ENCODE assay signal across 10 cellular contexts in genomic region chr1:245673920-245674414, GRCh38.
DNase-seq lines count a peak whose midpoint lies in the region; ATAC-seq and TF ChIP-seq lines count a peak whose summit lies in the region.
"Had no signal": no experiment of that assay in that cellular context is flagged by ENCODE, and none has a peak within 500 bp of the region (broad histone marks: within the 10 kb centered on the region; RNA-seq: fewer than 3 reads in every experiment).

No MANE protein-coding gene starts in this region.

- WGBS in stomach, 5 donors = 28 to 51% (median 36%) methylated on average over 2 of the region's 2 CpGs
- 50 to 59% methylated on average over 2 of the region's 2 CpGs for WGBS in testis, 2 donors

- H3K4me1 ChIP-seq in stomach (no peaks in the 10 kb centered on the region), testis (no peaks in the 10 kb centered on the region)

- no peaks in the 10 kb centered on the region for H3K9me3 ChIP-seq in T-helper 17 cell (ENCODE audit: control insufficient read depth, low read length, poor library complexity, severe bottlenecking)
- H3K9me3 ChIP-seq in stomach = no peaks in the 10 kb centered on the region
- H3K9me3 ChIP-seq in testis = no peaks in the 10 kb centered on the region

- H3K27me3 Mint-ChIP-seq in T-helper 17 cell = no peaks in the 10 kb centered on the region
- H3K27me3 Mint-ChIP-seq: dendritic cell treated with granulocyte-macrophage colony-stimulating factor and Interleukin-4, amounts not matched to agents 40 ng/mL and 50 ng/mL, for 4 days had no signal

- TF ChIP-seq CTCF in AG10803 (conservative IDR thresholded peaks at IDR 0.05; ENCODE audit: low read length) (no peak), stomach (IDR thresholded peaks at IDR 0.05) (no peak), testis (IDR thresholded peaks at IDR 0.05) (no peak)

- no peaks in the 10 kb centered on the region for H3K4me1 Mint-ChIP-seq in T-helper 17 cell

- ATAC-seq in GM21360 (IDR thresholded peaks at IDR 0.05; ENCODE audit: unreplicated experiment) = peak; percentile 83
- peak; percentile 54 for ATAC-seq in HG03460 (IDR thresholded peaks at IDR 0.05; ENCODE audit: unreplicated experiment)
- peak; percentile 27 for ATAC-seq in T-helper 17 cell
- no peak for ATAC-seq in GM19452 (IDR thresholded peaks at IDR 0.05; ENCODE audit: unreplicated experiment)

- no peak overlapping the region for H3K4me3 Mint-ChIP-seq in T-helper 17 cell
- H3K4me3 Mint-ChIP-seq: dendritic cell treated with granulocyte-macrophage colony-stimulating factor and Interleukin-4, amounts not matched to agents 40 ng/mL and 50 ng/mL, for 4 days had no signal

- TF ChIP-seq POLR2A in stomach (IDR thresholded peaks at IDR 0.05) (no peak), testis (IDR thresholded peaks at IDR 0.05) (no peak)

- H3K27ac ChIP-seq in stomach = no peak overlapping the region
- no peak overlapping the region for H3K27ac ChIP-seq in testis
- H3K27ac ChIP-seq: KMS-11 had no signal

- H3K36me3 ChIP-seq in stomach (no peaks in the 10 kb centered on the region), testis (ENCODE audit: low read depth, missing control alignments) (no peaks in the 10 kb centered on the region)

- no peak overlapping the region for H3K4me3 ChIP-seq in AG10803 (ENCODE audit: low read length)
- H3K4me3 ChIP-seq in stomach = no peak overlapping the region
- peak overlapping the region in 1 of 2 donors; percentile 8 for H3K4me3 ChIP-seq in testis

- H3K27me3 ChIP-seq in stomach (no peaks in the 10 kb centered on the region), testis (no peaks in the 10 kb centered on the region)

- TF ChIP-seq EP300 in stomach (IDR thresholded peaks at IDR 0.05) = no peak

- H3K27ac Mint-ChIP-seq in T-helper 17 cell = no peak overlapping the region
- H3K27ac Mint-ChIP-seq: dendritic cell treated with granulocyte-macrophage colony-stimulating factor and Interleukin-4, amounts not matched to agents 40 ng/mL and 50 ng/mL, for 4 days had no signal

- intact Hi-C loops in stomach (cut with DNase I; ENCODE audit: low total_unique reads) (no loop called here), testis (cut with DNase I; ENCODE audit: low total_unique reads) (no loop called here)

- H3K36me3 Mint-ChIP-seq in T-helper 17 cell (ENCODE audit: low read depth) = no peaks in the 10 kb centered on the region

- DNase-seq in AG10803 (ENCODE audit: low read depth) (peak; percentile 28), T-helper 17 cell (no peak), ureter (ENCODE audit: low spot score) (no peak), stomach (no peak), testis (no peak)
